30 cellular contexts compared by ENCODE assay signal in genomic region chr10:81065474-81065873, GRCh38.
"Had no signal": no experiment of that assay in that cellular context is flagged by ENCODE, and none has a peak within 500 bp of the region (broad histone marks: within the 10 kb centered on the region; RNA-seq: fewer than 3 reads in every experiment).

No MANE protein-coding gene starts in this region.

- H3K4me1 ChIP-seq: lower lobe of right lung, neural progenitor cell, parathyroid adenoma, psoas muscle, stomach, testis, thyroid gland, transverse colon, upper lobe of left lung, vagina had no signal

- H3K4me2 ChIP-seq: neural progenitor cell had no signal

- H3K9ac ChIP-seq: neural progenitor cell, parathyroid adenoma had no signal

- H2AFZ ChIP-seq: neural progenitor cell, parathyroid adenoma had no signal

- DNase-seq: hippocampal formation; kidney glomerular epithelial cell; left cardiac atrium; lower lobe of right lung; mammary epithelial cell; mesenchymal stem cell; naive B cell; natural killer cell; nephron progenitor cell; occipital lobe; psoas muscle; stimulated activated CD4-positive, alpha-beta T cell treated with anti-CD3 and anti-CD28 coated beads, Interleukin-12 subunit alpha, Interleukin-12 subunit beta, amount 100 ng/mL, for 4 hours; stimulated activated CD4-positive, alpha-beta T cell treated with anti-CD3 and anti-CD28 coated beads, Interleukin-15, amount 100 ng/mL, for 24 hours; stimulated activated CD4-positive, alpha-beta T cell treated with anti-CD3 and anti-CD28 coated beads, Interleukin-2, amount 100 ng/mL, for 24 hours; stimulated activated CD4-positive, alpha-beta T cell treated with anti-CD3 and anti-CD28 coated beads, Interleukin-4, amount 100 ng/mL, for 1 hour; stimulated activated naive B cell treated with anti-CD40 and anti-IgM and Interleukin-4, amounts not matched to agents 10 μg/mL and 1 μg/mL and 100 μg/mL, for 72 hours; stimulated activated naive CD8-positive, alpha-beta T cell treated with anti-CD3 and anti-CD28 coated beads, Interleukin-15, Interleukin-2, amounts not matched to agents 100 U/mL and 50 U/mL, for 24 hours; stomach; testis; thyroid gland; transverse colon; upper lobe of left lung had no signal

- H3K36me3 ChIP-seq: lower lobe of right lung, neural progenitor cell, neutrophil, stomach, thyroid gland, transverse colon, upper lobe of left lung, vagina had no signal

- ATAC-seq: left cardiac atrium; left lobe of liver; lower lobe of right lung; natural killer cell; psoas muscle; sciatic nerve; stimulated activated naive B cell treated with anti-CD40 and anti-IgM and Interleukin-4, amounts not matched to agents 10 μg/mL and 1 μg/mL and 100 μg/mL, for 72 hours; stimulated activated naive CD8-positive, alpha-beta T cell treated with anti-CD3 and anti-CD28 coated beads, Interleukin-15, Interleukin-2, amounts not matched to agents 100 U/mL and 50 U/mL, for 24 hours had no signal

- H3K9me3 ChIP-seq: lower lobe of right lung, neutrophil, psoas muscle, stomach, testis, thyroid gland, transverse colon, upper lobe of left lung, vagina had no signal

- H3K79me2 ChIP-seq: parathyroid adenoma had no signal

- H3K4me3 ChIP-seq: lower lobe of right lung, neural progenitor cell, psoas muscle, skin epidermis, stomach, testis, thyroid gland, transverse colon, upper lobe of left lung, vagina had no signal

- H3K27me3 ChIP-seq: neural progenitor cell, stomach, testis, thyroid gland, transverse colon, upper lobe of left lung, vagina had no signal

- FAIRE-seq: keratinocyte had no signal

- H3K27ac ChIP-seq: lower lobe of right lung, neural progenitor cell, neutrophil, parathyroid adenoma, psoas muscle, skin epidermis, stomach, testis, thyroid gland, transverse colon, upper lobe of left lung, vagina had no signal
